27 cellular contexts compared by ENCODE assay signal in genomic region chr9:134818000-134818568, GRCh38.
"Had no signal": no experiment of that assay in that cellular context is flagged by ENCODE, and none has a peak within 500 bp of the region (broad histone marks: within the 10 kb centered on the region; RNA-seq: fewer than 3 reads in every experiment).

No MANE protein-coding gene starts in this region.

- H3K4me1 Mint-ChIP-seq: activated naive CD8-positive, alpha-beta T cell treated with anti-CD3 and anti-CD28 coated beads, Interleukin-2, amount 10 ng/mL, durations not matched to agents 7 days and 5 days had no signal

- H3K9ac ChIP-seq: KMS-11 had no signal

- H3K4me3 ChIP-seq: adrenal gland, breast epithelium, MG63, Peyer's patch, SJCRH30 had no signal

- ATAC-seq: activated CD4-positive, CD25-positive, alpha-beta regulatory T cell treated with anti-CD3 and anti-CD28 coated beads, Interleukin-2, amount 50 U/mL, for 24 hours; activated CD8-positive, alpha-beta T cell treated with anti-CD3 and anti-CD28 coated beads for 36 hours; activated T-cell treated with anti-CD3 and anti-CD28 coated beads, Interleukin-2, amount 50 U/mL, for 72 hours had no signal

- H3K27ac ChIP-seq: adrenal gland, breast epithelium, KMS-11, Peyer's patch, RWPE1, SJCRH30 had no signal

- H3K36me3 Mint-ChIP-seq: activated naive CD8-positive, alpha-beta T cell treated with anti-CD3 and anti-CD28 coated beads, Interleukin-2, amount 10 ng/mL, durations not matched to agents 7 days and 5 days had no signal

- H3K4me1 ChIP-seq: adrenal gland, breast epithelium, Peyer's patch, SJCRH30 had no signal

- DNase-seq: activated CD4-positive, alpha-beta T cell treated with anti-CD3 and anti-CD28 coated beads for 4 hours; activated CD8-positive, alpha-beta memory T cell treated with anti-CD3 and anti-CD28 coated beads, Interleukin-2, amount 50 U/mL, for 4 hours; activated CD8-positive, alpha-beta T cell treated with anti-CD3 and anti-CD28 coated beads for 36 hours; activated naive CD4-positive, alpha-beta T cell treated with anti-CD3 and anti-CD28 coated beads, Interleukin-2, amount 50 U/mL, for 16 hours; activated naive CD8-positive, alpha-beta T cell treated with anti-CD3 and anti-CD28 coated beads, Interleukin-2, amount 10 ng/mL, durations not matched to agents 7 days and 5 days; activated T-cell treated with anti-CD3 and anti-CD28 coated beads, Interleukin-2, amount 50 U/mL, for 72 hours; adrenal gland; anterior cingulate cortex; caudate nucleus; MG63; NCI-H1105; NCI-H1436; NCI-H1694 treated with DMSO at 0.1 percent for 48 hours; NCI-H2081 treated with DMSO at 0.1 percent for 48 hours; NCI-H2171 treated with DMSO at 0.1 percent for 48 hours; NCI-H226; NCI-H526; NCI-H82; Peyer's patch; Right ventricle myocardium superior; SJCRH30 had no signal

- H3K9me3 ChIP-seq: adrenal gland, breast epithelium, MG63, Peyer's patch, SJCRH30 had no signal

- H3K4me3 Mint-ChIP-seq: activated CD8-positive, alpha-beta T cell treated with anti-CD3 and anti-CD28 coated beads for 36 hours; activated naive CD8-positive, alpha-beta T cell treated with anti-CD3 and anti-CD28 coated beads, Interleukin-2, amount 10 ng/mL, durations not matched to agents 7 days and 5 days; activated T-cell treated with anti-CD3 and anti-CD28 coated beads, Interleukin-2, amount 50 U/mL, for 72 hours; T-helper 1 cell treated with Interleukin-12 subunit alpha and Interleukin-12 subunit beta and Interleukin-4 antibody, amounts not matched to agents 30 μg/mL and 1 μg/mL, for 36 hours had no signal

- H3K36me3 ChIP-seq: breast epithelium, SJCRH30 had no signal

- H3K27ac Mint-ChIP-seq: activated CD8-positive, alpha-beta T cell treated with anti-CD3 and anti-CD28 coated beads for 36 hours; activated naive CD8-positive, alpha-beta T cell treated with anti-CD3 and anti-CD28 coated beads, Interleukin-2, amount 10 ng/mL, durations not matched to agents 7 days and 5 days; activated T-cell treated with anti-CD3 and anti-CD28 coated beads, Interleukin-2, amount 50 U/mL, for 72 hours; activated T-helper 2 cell treated with anti-CD3 and anti-CD28 coated beads, Interferon-gamma antibody, Interleukin-2, Interleukin-4, amounts not matched to agents 10 μg/mL and 5 μg/mL and 100 μg/mL, durations not matched to agents 14 hours and 24 hours and 36 hours; T-helper 1 cell treated with Interleukin-12 subunit alpha and Interleukin-12 subunit beta and Interleukin-4 antibody, amounts not matched to agents 30 μg/mL and 1 μg/mL, for 36 hours had no signal

- H3K27me3 Mint-ChIP-seq: activated CD8-positive, alpha-beta T cell treated with anti-CD3 and anti-CD28 coated beads for 36 hours; activated naive CD8-positive, alpha-beta T cell treated with anti-CD3 and anti-CD28 coated beads, Interleukin-2, amount 10 ng/mL, durations not matched to agents 7 days and 5 days had no signal

- H3K4me2 ChIP-seq: KMS-11 had no signal

- H3K9me3 Mint-ChIP-seq: activated CD8-positive, alpha-beta T cell treated with anti-CD3 and anti-CD28 coated beads for 36 hours; activated naive CD8-positive, alpha-beta T cell treated with anti-CD3 and anti-CD28 coated beads, Interleukin-2, amount 10 ng/mL, durations not matched to agents 7 days and 5 days; activated T-cell treated with anti-CD3 and anti-CD28 coated beads, Interleukin-2, amount 50 U/mL, for 72 hours; activated T-helper 2 cell treated with anti-CD3 and anti-CD28 coated beads, Interferon-gamma antibody, Interleukin-2, Interleukin-4, amounts not matched to agents 10 μg/mL and 5 μg/mL and 100 μg/mL, durations not matched to agents 14 hours and 24 hours and 36 hours; T-helper 1 cell treated with Interleukin-12 subunit alpha and Interleukin-12 subunit beta and Interleukin-4 antibody, amounts not matched to agents 30 μg/mL and 1 μg/mL, for 36 hours had no signal

- H3K27me3 ChIP-seq: adrenal gland, breast epithelium, MG63, Peyer's patch, SJCRH30 had no signal
